ENCODE assay signal across 1 cellular context in genomic region chr12:123232807-123233504, GRCh38.
TF ChIP-seq lines count a peak whose summit lies in the region.

A gene with protein sequence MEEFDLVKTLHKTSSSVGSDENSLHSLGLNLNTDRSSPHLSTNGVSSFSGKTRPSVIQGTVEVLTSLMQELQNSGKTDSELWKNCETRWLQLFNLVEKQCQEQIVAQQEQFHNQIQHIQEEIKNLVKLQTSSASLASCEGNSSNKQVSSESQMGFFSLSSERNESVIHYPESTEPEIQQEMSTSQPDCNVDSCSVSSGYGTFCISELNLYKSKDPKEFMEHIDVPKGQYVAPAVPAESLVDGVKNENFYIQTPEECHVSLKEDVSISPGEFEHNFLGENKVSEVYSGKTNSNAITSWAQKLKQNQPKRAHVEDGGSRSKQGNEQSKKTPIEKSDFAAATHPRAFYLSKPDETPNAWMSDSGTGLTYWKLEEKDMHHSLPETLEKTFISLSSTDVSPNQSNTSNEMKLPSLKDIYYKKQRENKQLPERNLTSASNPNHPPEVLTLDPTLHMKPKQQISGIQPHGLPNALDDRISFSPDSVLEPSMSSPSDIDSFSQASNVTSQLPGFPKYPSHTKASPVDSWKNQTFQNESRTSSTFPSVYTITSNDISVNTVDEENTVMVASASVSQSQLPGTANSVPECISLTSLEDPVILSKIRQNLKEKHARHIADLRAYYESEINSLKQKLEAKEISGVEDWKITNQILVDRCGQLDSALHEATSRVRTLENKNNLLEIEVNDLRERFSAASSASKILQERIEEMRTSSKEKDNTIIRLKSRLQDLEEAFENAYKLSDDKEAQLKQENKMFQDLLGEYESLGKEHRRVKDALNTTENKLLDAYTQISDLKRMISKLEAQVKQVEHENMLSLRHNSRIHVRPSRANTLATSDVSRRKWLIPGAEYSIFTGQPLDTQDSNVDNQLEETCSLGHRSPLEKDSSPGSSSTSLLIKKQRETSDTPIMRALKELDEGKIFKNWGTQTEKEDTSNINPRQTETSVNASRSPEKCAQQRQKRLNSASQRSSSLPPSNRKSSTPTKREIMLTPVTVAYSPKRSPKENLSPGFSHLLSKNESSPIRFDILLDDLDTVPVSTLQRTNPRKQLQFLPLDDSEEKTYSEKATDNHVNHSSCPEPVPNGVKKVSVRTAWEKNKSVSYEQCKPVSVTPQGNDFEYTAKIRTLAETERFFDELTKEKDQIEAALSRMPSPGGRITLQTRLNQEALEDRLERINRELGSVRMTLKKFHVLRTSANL (minus strand): TSS chr12:123233141. CDS start chr12:123230364, 2,777 bp downstream.
Gene MTRFR (plus strand): TSS chr12:123233436. CDS start chr12:123253675, 20,239 bp downstream.

TF ChIP-seq in K562, 482 proteins besides CTCF, POLR2A, EP300 and RAD21 (continued from another document and continues in another):
- TF ChIP-seq, protein P1, sequence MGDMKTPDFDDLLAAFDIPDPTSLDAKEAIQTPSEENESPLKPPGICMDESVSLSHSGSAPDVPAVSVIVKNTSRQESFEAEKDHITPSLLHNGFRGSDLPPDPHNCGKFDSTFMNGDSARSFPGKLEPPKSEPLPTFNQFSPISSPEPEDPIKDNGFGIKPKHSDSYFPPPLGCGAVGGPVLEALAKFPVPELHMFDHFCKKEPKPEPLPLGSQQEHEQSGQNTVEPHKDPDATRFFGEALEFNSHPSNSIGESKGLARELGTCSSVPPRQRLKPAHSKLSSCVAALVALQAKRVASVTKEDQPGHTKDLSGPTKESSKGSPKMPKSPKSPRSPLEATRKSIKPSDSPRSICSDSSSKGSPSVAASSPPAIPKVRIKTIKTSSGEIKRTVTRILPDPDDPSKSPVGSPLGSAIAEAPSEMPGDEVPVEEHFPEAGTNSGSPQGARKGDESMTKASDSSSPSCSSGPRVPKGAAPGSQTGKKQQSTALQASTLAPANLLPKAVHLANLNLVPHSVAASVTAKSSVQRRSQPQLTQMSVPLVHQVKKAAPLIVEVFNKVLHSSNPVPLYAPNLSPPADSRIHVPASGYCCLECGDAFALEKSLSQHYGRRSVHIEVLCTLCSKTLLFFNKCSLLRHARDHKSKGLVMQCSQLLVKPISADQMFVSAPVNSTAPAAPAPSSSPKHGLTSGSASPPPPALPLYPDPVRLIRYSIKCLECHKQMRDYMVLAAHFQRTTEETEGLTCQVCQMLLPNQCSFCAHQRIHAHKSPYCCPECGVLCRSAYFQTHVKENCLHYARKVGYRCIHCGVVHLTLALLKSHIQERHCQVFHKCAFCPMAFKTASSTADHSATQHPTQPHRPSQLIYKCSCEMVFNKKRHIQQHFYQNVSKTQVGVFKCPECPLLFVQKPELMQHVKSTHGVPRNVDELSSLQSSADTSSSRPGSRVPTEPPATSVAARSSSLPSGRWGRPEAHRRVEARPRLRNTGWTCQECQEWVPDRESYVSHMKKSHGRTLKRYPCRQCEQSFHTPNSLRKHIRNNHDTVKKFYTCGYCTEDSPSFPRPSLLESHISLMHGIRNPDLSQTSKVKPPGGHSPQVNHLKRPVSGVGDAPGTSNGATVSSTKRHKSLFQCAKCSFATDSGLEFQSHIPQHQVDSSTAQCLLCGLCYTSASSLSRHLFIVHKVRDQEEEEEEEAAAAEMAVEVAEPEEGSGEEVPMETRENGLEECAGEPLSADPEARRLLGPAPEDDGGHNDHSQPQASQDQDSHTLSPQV (IDR thresholded peaks at IDR 0.05) = no peak
- TF ChIP-seq ZNF354B (CRISPR knock-in tag; IDR thresholded peaks at IDR 0.05) (no peak), ETS1 (conservative IDR thresholded peaks at IDR 0.05; ENCODE audit: control insufficient read depth, low read depth, low read length) (peak; percentile 75; the same call in 1 of the 2 replicates), ZFP36 (IDR thresholded peaks at IDR 0.05; ENCODE audit: low read depth, low read length, partially characterized antibody) (no peak), CREB3 (tag; conservative IDR thresholded peaks at IDR 0.05; ENCODE audit: low read depth) (no peak), POLR2G (IDR thresholded peaks at IDR 0.05; ENCODE audit: low read depth, low read length) (peak; percentile 100), CHD1 (IDR thresholded peaks at IDR 0.05; ENCODE audit: low read length) (no peak), ZNF263 (CRISPR knock-in tag; IDR thresholded peaks at IDR 0.05; ENCODE audit: borderline replicate concordance) (peak; percentile 65; the same call in 1 of the 2 replicates), CREB1 (IDR thresholded peaks at IDR 0.05) (peak; percentile 58; the same call in 1 of the 2 replicates), CREB1 (CRISPR knock-in tag; IDR thresholded peaks at IDR 0.05) (peak; percentile 77), ELK1 (CRISPR knock-in tag; IDR thresholded peaks at IDR 0.05) (no peak), FOXK2 (conservative IDR thresholded peaks at IDR 0.05 in 1 of 2, IDR thresholded peaks at IDR 0.05 in 1 of 2; ENCODE audit: low read depth in 2 of 2) (peak; percentile 91 to 92), PCBP1 (IDR thresholded peaks at IDR 0.05; ENCODE audit: low read depth, low read length, poor library complexity, severe bottlenecking) (peak; percentile 84), SOX6 (IDR thresholded peaks at IDR 0.05) (peak; percentile 71), RBM34 (IDR thresholded peaks at IDR 0.05; ENCODE audit: borderline replicate concordance, insufficient read depth, low read length) (no peak), DACH1 (IDR thresholded peaks at IDR 0.05; ENCODE audit: partially characterized antibody) (no peak), ZNF277 (CRISPR knock-in tag; IDR thresholded peaks at IDR 0.05; ENCODE audit: borderline replicate concordance) (no peak), ZNF212 (CRISPR knock-in tag; IDR thresholded peaks at IDR 0.05) (no peak), ZNF217 (CRISPR knock-in tag; IDR thresholded peaks at IDR 0.05) (no peak), FOXP1 (CRISPR knock-in tag; IDR thresholded peaks at IDR 0.05) (no peak), ELF2 (CRISPR knock-in tag; IDR thresholded peaks at IDR 0.05) (peak; percentile 65; the same call in 1 of the 2 replicates), TEAD2 (tag; IDR thresholded peaks at IDR 0.05) (no peak), ZNF408 (CRISPR knock-in tag; IDR thresholded peaks at IDR 0.05; ENCODE audit: low read depth) (no peak), POU5F1 (IDR thresholded peaks at IDR 0.05; ENCODE audit: borderline replicate concordance, low read depth, low read length, partially characterized antibody) (no peak), CREM (IDR thresholded peaks at IDR 0.05; ENCODE audit: low read depth) (no peak; the same call in 1 of the 2 replicates), ZNF639 (CRISPR knock-in tag; conservative IDR thresholded peaks at IDR 0.05 in 1 of 2, IDR thresholded peaks at IDR 0.05 in 1 of 2) (no peak; a peak in 1 of 4 replicates), ZNF124 (CRISPR knock-in tag; IDR thresholded peaks at IDR 0.05) (no peak), RFX1 (IDR thresholded peaks at IDR 0.05) (no peak), CBX2 (IDR thresholded peaks at IDR 0.05; ENCODE audit: insufficient read depth, low read length, poor library complexity, severe bottlenecking) (no peak), MEIS2 (IDR thresholded peaks at IDR 0.05; ENCODE audit: partially characterized antibody) (peak; percentile 97), TGIF2 (CRISPR knock-in tag; IDR thresholded peaks at IDR 0.05) (no peak)
- TF ChIP-seq, protein P2, sequence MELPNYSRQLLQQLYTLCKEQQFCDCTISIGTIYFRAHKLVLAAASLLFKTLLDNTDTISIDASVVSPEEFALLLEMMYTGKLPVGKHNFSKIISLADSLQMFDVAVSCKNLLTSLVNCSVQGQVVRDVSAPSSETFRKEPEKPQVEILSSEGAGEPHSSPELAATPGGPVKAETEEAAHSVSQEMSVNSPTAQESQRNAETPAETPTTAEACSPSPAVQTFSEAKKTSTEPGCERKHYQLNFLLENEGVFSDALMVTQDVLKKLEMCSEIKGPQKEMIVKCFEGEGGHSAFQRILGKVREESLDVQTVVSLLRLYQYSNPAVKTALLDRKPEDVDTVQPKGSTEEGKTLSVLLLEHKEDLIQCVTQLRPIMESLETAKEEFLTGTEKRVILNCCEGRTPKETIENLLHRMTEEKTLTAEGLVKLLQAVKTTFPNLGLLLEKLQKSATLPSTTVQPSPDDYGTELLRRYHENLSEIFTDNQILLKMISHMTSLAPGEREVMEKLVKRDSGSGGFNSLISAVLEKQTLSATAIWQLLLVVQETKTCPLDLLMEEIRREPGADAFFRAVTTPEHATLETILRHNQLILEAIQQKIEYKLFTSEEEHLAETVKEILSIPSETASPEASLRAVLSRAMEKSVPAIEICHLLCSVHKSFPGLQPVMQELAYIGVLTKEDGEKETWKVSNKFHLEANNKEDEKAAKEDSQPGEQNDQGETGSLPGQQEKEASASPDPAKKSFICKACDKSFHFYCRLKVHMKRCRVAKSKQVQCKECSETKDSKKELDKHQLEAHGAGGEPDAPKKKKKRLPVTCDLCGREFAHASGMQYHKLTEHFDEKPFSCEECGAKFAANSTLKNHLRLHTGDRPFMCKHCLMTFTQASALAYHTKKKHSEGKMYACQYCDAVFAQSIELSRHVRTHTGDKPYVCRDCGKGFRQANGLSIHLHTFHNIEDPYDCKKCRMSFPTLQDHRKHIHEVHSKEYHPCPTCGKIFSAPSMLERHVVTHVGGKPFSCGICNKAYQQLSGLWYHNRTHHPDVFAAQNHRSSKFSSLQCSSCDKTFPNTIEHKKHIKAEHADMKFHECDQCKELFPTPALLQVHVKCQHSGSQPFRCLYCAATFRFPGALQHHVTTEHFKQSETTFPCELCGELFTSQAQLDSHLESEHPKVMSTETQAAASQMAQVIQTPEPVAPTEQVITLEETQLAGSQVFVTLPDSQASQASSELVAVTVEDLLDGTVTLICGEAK (IDR thresholded peaks at IDR 0.05) = no peak
- TF ChIP-seq, protein P2 (CRISPR knock-in tag; IDR thresholded peaks at IDR 0.05) = no peak
